9 cellular contexts compared by ENCODE assay signal in genomic region chr4:26217961-26218676, GRCh38.
DNase-seq lines count a peak whose midpoint lies in the region; ATAC-seq and TF ChIP-seq lines count a peak whose summit lies in the region.
"Had no signal": no experiment of that assay in that cellular context is flagged by ENCODE, and none has a peak within 500 bp of the region (broad histone marks: within the 10 kb centered on the region; RNA-seq: fewer than 3 reads in every experiment).

No MANE protein-coding gene starts in this region.

- no peak for TF ChIP-seq POLR2A in Peyer's patch (IDR thresholded peaks at IDR 0.05)

- H3K9me3 ChIP-seq in Peyer's patch: no peaks in the 10 kb centered on the region

- peaks cover 2% of the 10 kb centered on the region for H3K9me3 Mint-ChIP-seq in memory B cell
- peaks cover 9% of the 10 kb centered on the region for H3K9me3 Mint-ChIP-seq in activated CD4-positive, alpha-beta memory T cell treated with anti-CD3 and anti-CD28 coated beads, Interleukin-2, amount 10 ng/mL, durations not matched to agents 7 days and 5 days
- H3K9me3 Mint-ChIP-seq in effector memory CD8-positive, alpha-beta T cell: no peaks in the 10 kb centered on the region

- TF ChIP-seq CTCF in Peyer's patch (IDR thresholded peaks at IDR 0.05): no peak

- ATAC-seq in GM21786 (IDR thresholded peaks at IDR 0.05; ENCODE audit: unreplicated experiment) (peak; percentile 87), memory B cell (ENCODE audit: low read depth) (peak; percentile 87)
- no peak for ATAC-seq in effector memory CD8-positive, alpha-beta T cell (replicated peaks)

- H3K4me1 Mint-ChIP-seq in memory B cell: peaks cover 19% of the 10 kb centered on the region
- H3K4me1 Mint-ChIP-seq in activated CD4-positive, alpha-beta memory T cell treated with anti-CD3 and anti-CD28 coated beads, Interleukin-2, amount 10 ng/mL, durations not matched to agents 7 days and 5 days: peaks cover 8% of the 10 kb centered on the region
- H3K4me1 Mint-ChIP-seq in effector memory CD8-positive, alpha-beta T cell (ENCODE audit: low read depth in 2 of 2): peaks cover 9 to 13% of the 10 kb centered on the region in 2 donors

- DNase-seq in C1 segment of cervical spinal cord (lab: John Stamatoyannopoulos, UW): peak in 10 of 14 donors; percentile 24 to 74 (median 54)
- no peak for DNase-seq in Peyer's patch
- DNase-seq in memory B cell (ENCODE audit: low spot score in 2 of 2): peak; percentile 14 to 43
- no peak for DNase-seq in NCI-H1092 (lab: John Stamatoyannopoulos, UW)
- DNase-seq in activated CD4-positive, alpha-beta memory T cell treated with anti-CD3 and anti-CD28 coated beads, Interleukin-2, amount 10 ng/mL, durations not matched to agents 7 days and 5 days: no peak
- no peak for DNase-seq in NCI-H1930 (lab: John Stamatoyannopoulos, UW)
- no peak for DNase-seq in effector memory CD8-positive, alpha-beta T cell

- peak overlapping the region in 3 of 4 donors; percentile 10 to 62 (median 12) for H3K27ac ChIP-seq in Peyer's patch

- peak overlapping the region; percentile 92 for H3K27ac Mint-ChIP-seq in memory B cell
- no peak overlapping the region for H3K27ac Mint-ChIP-seq in activated CD4-positive, alpha-beta memory T cell treated with anti-CD3 and anti-CD28 coated beads, Interleukin-2, amount 10 ng/mL, durations not matched to agents 7 days and 5 days
- H3K27ac Mint-ChIP-seq in effector memory CD8-positive, alpha-beta T cell: peak overlapping the region in 1 of 2 donors; percentile 29
- H3K27ac Mint-ChIP-seq: T-helper 1 cell treated with Interleukin-12 subunit alpha and Interleukin-12 subunit beta and Interleukin-4 antibody, amounts not matched to agents 30 μg/mL and 1 μg/mL, for 36 hours had no signal

- no peaks in the 10 kb centered on the region for H3K4me1 ChIP-seq in Peyer's patch

- CTCF ChIA-PET in activated CD4-positive, alpha-beta memory T cell treated with anti-CD3 and anti-CD28 coated beads, Interleukin-2, amount 10 ng/mL, durations not matched to agents 7 days and 5 days (lab: Charles Lee): no interaction called here

- no peak overlapping the region for H3K4me3 ChIP-seq in Peyer's patch

- POLR2A ChIA-PET in activated CD4-positive, alpha-beta memory T cell treated with anti-CD3 and anti-CD28 coated beads, Interleukin-2, amount 10 ng/mL, durations not matched to agents 7 days and 5 days (lab: Charles Lee): no interaction called here

- no peaks in the 10 kb centered on the region for H3K36me3 ChIP-seq in Peyer's patch

- peak overlapping the region; percentile 55 for H3K4me3 Mint-ChIP-seq in memory B cell
- no peak overlapping the region for H3K4me3 Mint-ChIP-seq in activated CD4-positive, alpha-beta memory T cell treated with anti-CD3 and anti-CD28 coated beads, Interleukin-2, amount 10 ng/mL, durations not matched to agents 7 days and 5 days
- no peak overlapping the region for H3K4me3 Mint-ChIP-seq in effector memory CD8-positive, alpha-beta T cell
- H3K4me3 Mint-ChIP-seq: T-helper 1 cell treated with Interleukin-12 subunit alpha and Interleukin-12 subunit beta and Interleukin-4 antibody, amounts not matched to agents 30 μg/mL and 1 μg/mL, for 36 hours had no signal

- no peaks in the 10 kb centered on the region for H3K27me3 ChIP-seq in Peyer's patch

- no peaks in the 10 kb centered on the region for H3K36me3 Mint-ChIP-seq in memory B cell
- H3K36me3 Mint-ChIP-seq in activated CD4-positive, alpha-beta memory T cell treated with anti-CD3 and anti-CD28 coated beads, Interleukin-2, amount 10 ng/mL, durations not matched to agents 7 days and 5 days (ENCODE audit: low read depth): no peaks in the 10 kb centered on the region
- H3K36me3 Mint-ChIP-seq in effector memory CD8-positive, alpha-beta T cell (ENCODE audit: insufficient read depth): no peaks in the 10 kb centered on the region

- H3K27me3 Mint-ChIP-seq in memory B cell: peaks cover 15% of the 10 kb centered on the region
- H3K27me3 Mint-ChIP-seq in activated CD4-positive, alpha-beta memory T cell treated with anti-CD3 and anti-CD28 coated beads, Interleukin-2, amount 10 ng/mL, durations not matched to agents 7 days and 5 days: peaks cover 11% of the 10 kb centered on the region
- peaks cover 9 to 11% of the 10 kb centered on the region in 2 donors for H3K27me3 Mint-ChIP-seq in effector memory CD8-positive, alpha-beta T cell

Comparison
In these comparisons a context has a peak if more than half of its experiments do, and no peak if none do; other contexts are left out.
1. DNase-seq: peak in C1 segment of cervical spinal cord (10 of 14) and memory B cell (2 of 2); none in Peyer's patch (0 of 3), NCI-H1092 (single experiment), activated CD4-positive, alpha-beta memory T cell treated with anti-CD3 and anti-CD28 coated beads, Interleukin-2, amount 10 ng/mL, durations not matched to agents 7 days and 5 days (single experiment), NCI-H1930 (0 of 2) and effector memory CD8-positive, alpha-beta T cell (0 of 3).